ENCODE assay signal across 17 cellular contexts in the genomic region with DNA sequence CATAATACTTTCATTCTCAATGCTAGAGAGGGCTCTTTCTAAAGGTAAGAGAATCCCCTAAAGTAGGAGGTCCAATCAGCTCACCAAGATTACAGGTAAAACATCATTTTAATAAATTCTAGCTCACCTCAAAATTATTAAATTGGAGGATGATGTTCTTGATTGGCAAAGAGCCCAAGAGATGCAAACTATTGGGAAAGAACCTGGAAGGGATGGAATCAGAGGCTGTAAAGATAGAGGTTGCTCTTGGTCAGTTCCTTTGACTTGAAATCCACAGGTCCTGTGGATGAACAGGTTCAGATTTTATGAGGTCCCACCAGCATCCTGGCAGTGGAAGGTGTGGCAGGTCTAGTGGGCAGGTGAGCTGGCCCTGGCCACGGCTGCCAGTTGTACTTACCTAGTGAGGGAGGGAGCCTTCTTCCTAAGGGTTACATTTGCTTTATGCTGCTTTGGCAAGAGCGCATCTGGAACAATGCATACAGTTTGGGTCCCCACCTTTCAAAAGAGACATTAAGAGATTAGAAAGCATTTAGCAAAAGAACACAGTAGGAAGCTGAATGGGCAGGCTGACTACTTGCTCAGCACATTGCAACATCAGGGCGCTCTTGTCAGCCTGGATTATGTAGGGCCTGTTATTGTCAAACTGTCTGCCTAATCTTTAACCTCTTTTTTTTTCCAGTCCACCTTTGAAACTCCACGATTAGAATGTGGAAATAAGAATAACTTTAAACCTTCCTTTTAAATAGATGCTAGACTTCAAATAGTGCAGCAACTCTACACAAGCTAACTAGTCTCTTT.
A peak's percentile ranks its signal among the peaks of the same experiment; 100 is the strongest.
DNase-seq lines count a peak whose midpoint lies in the region; ATAC-seq, FAIRE-seq and TF ChIP-seq lines count a peak whose summit lies in the region.
"Had no signal": no experiment of that assay in that cellular context is flagged by ENCODE, and none has a peak within 500 bp of the region (broad histone marks: within the 10 kb centered on the region; RNA-seq: fewer than 3 reads in every experiment).

No MANE protein-coding gene starts in this region.

- dilution Hi-C loops in IMR-90 (cut with HindIII; ENCODE audit: low sequenced_read_pairs, unreplicated experiment), result no loop called here

- no peaks in the 10 kb centered on the region for H3K27me3 ChIP-seq in IMR-90 (ENCODE audit: control insufficient read depth, insufficient read depth, low read length)
- no peaks in the 10 kb centered on the region for H3K27me3 ChIP-seq in bronchial epithelial cell (ENCODE audit: control insufficient read depth, insufficient read depth, low read length)
- no peaks in the 10 kb centered on the region for H3K27me3 ChIP-seq in left lung

- H3K23ac ChIP-seq in IMR-90 (ENCODE audit: low read depth, low read length), result no peak overlapping the region

- POLR2A ChIA-PET in IMR-90 (lab: Charles Lee; ENCODE audit: unreplicated experiment), result no interaction called here

- no TSS peak for BruUV-seq in IMR-90 (replicated peaks; lab: Mats Ljungman, UMichigan)

- DNase-seq in AML-193 (lab: John Stamatoyannopoulos, UW) (peak; percentile 8 to 17), IMR-90 (peak; percentile 51), bronchial epithelial cell (ENCODE audit: low read depth) (peak; percentile 62), left lung (peak in 1 of 2 donors; percentile 42), ureter (ENCODE audit: low spot score) (no peak)
- no peak for DNase-seq in stimulated activated CD4-positive, alpha-beta T cell treated with anti-CD3 and anti-CD28 coated beads, Interleukin-15, amount 100 ng/mL, for 24 hours
- DNase-seq: activated CD4-positive, alpha-beta memory T cell treated with anti-CD3 and anti-CD28 coated beads for 36 hours; activated T-cell treated with anti-CD3 and anti-CD28 coated beads, Interleukin-2, amount 50 U/mL, for 72 hours; central memory CD4-positive, alpha-beta T cell; effector CD8-positive, alpha-beta T cell; NCI-H2029 treated with DMSO at 0.1 percent for 48 hours; occipital lobe had no signal

- no peak overlapping the region for H3K56ac ChIP-seq in IMR-90 (ENCODE audit: extremely low read depth, insufficient read depth, low read length)

- intact Hi-C loops in IMR-90 (cut with micrococcal nuclease), result loop anchor here (5.0 to 10.0 kb wide), 2 partner anchors 107 to 345 kb away; a partner anchor contains a TSS
- intact Hi-C loops in left lung (cut with DNase I), result no loop called here

- no peak overlapping the region for H2BK5ac ChIP-seq in IMR-90 (ENCODE audit: low read depth, low read length, poor library complexity, severe bottlenecking)

- no peak overlapping the region for H3K18ac ChIP-seq in IMR-90 (ENCODE audit: low read depth, low read length)

- no peak for FAIRE-seq in bronchial epithelial cell (lab: Jason Lieb, UNC)
- FAIRE-seq: frontal cortex had no signal

- TF ChIP-seq RAD21 in IMR-90 (IDR thresholded peaks at IDR 0.05; ENCODE audit: low read length), result no peak

- 0 out of 2 replicates have a peak overlapping the region, but pooled peaks have one; percentile 43 for H3K4ac ChIP-seq in IMR-90 (ENCODE audit: low read depth, low read length)

- no peak overlapping the region for H3K9ac ChIP-seq in IMR-90 (ENCODE audit: low read depth, low read length)

- no peak overlapping the region for H2BK15ac ChIP-seq in IMR-90 (ENCODE audit: low read depth, low read length)

- H2AK5ac ChIP-seq in IMR-90 (ENCODE audit: low read depth, low read length), result peak overlapping the region; percentile 49

- H4K91ac ChIP-seq in IMR-90 (ENCODE audit: insufficient read depth, low read depth, low read length), result peak overlapping the region; percentile 17; the same call in 1 of the 2 replicates

- no peaks in the 10 kb centered on the region for H3K36me3 ChIP-seq in IMR-90 (ENCODE audit: control insufficient read depth, insufficient read depth, low read length)
- no peaks in the 10 kb centered on the region for H3K36me3 ChIP-seq in bronchial epithelial cell (ENCODE audit: control insufficient read depth, insufficient read depth, low read length)
- no peaks in the 10 kb centered on the region for H3K36me3 ChIP-seq in left lung

- H3K9me1 ChIP-seq in IMR-90 (ENCODE audit: insufficient read depth, low read length), result peaks cover 20% of the 10 kb centered on the region

- H3K4me3 ChIP-seq in IMR-90 (ENCODE audit: insufficient read depth, low read depth, low read length) (no peak overlapping the region), bronchial epithelial cell (ENCODE audit: low read depth, low read length) (no peak overlapping the region), left lung (no peak overlapping the region)
- H3K4me3 ChIP-seq: skin epidermis had no signal

- H3K4me1 ChIP-seq in IMR-90 (ENCODE audit: control insufficient read depth, insufficient read depth, low read length) (peaks cover 23% of the 10 kb centered on the region), left lung (peaks cover 0 to 6% of the 10 kb centered on the region in 2 donors)

- H3K14ac ChIP-seq in IMR-90 (replicated peaks; ENCODE audit: low read depth, low read length), result no peak overlapping the region

- H2AFZ ChIP-seq in IMR-90 (replicated peaks; ENCODE audit: low read length, poor library complexity), result no peak overlapping the region

- no peak overlapping the region for H3K27ac ChIP-seq in IMR-90 (ENCODE audit: insufficient read depth, low read length)
- H3K27ac ChIP-seq in left lung, result no peak overlapping the region
- H3K27ac ChIP-seq: skin epidermis had no signal

- no peak overlapping the region for H2BK120ac ChIP-seq in IMR-90 (ENCODE audit: low read depth, low read length)

- in situ Hi-C loops in IMR-90 (cut with MboI; ENCODE audit: low sequenced_read_pairs), result loop anchor here (25.0 kb wide), 1 partner anchor 237 kb away; no protein-coding TSS in a partner anchor

- no peak overlapping the region for H2AK9ac ChIP-seq in IMR-90 (replicated peaks; ENCODE audit: low read depth, low read length, poor library complexity)

- H4K20me1 ChIP-seq in IMR-90 (ENCODE audit: insufficient read depth, low read length), result no peaks in the 10 kb centered on the region

- no peaks in the 10 kb centered on the region; a peak in 1 of 4 replicates for H3K79me1 ChIP-seq in IMR-90 (ENCODE audit: low read depth in 1 of 2, low read length in 2 of 2)

- ATAC-seq in IMR-90 (ENCODE audit: low read depth) (no peak), left lung (peak; percentile 47), GM21423 (IDR thresholded peaks at IDR 0.05; ENCODE audit: unreplicated experiment) (no peak), GM21737 (IDR thresholded peaks at IDR 0.05; ENCODE audit: unreplicated experiment) (no peak)
- ATAC-seq: activated naive CD4-positive, alpha-beta T cell treated with anti-CD3 and anti-CD28 coated beads, Interleukin-2, amount 50 U/mL, for 72 hours; activated T-cell treated with anti-CD3 and anti-CD28 coated beads, Interleukin-2, amount 50 U/mL, for 72 hours had no signal

- no peak for TF ChIP-seq POLR2A in IMR-90 (IDR thresholded peaks at IDR 0.05; ENCODE audit: low read depth, low read length)

- H2BK20ac ChIP-seq in IMR-90 (ENCODE audit: low read depth, low read length), result no peak overlapping the region

- TF ChIP-seq CTCF in IMR-90 (conservative IDR thresholded peaks at IDR 0.05; ENCODE audit: low read depth, low read length), result no peak
- no peak for TF ChIP-seq CTCF in bronchial epithelial cell (IDR thresholded peaks at IDR 0.05; ENCODE audit: insufficient read depth, low read length, severe bottlenecking)
- no peak for TF ChIP-seq CTCF in left lung (IDR thresholded peaks at IDR 0.05)

- no CpG with 5 or more reads among the region's 4 CpGs for WGBS in IMR-90 (ENCODE audit: extremely low coverage in 2 of 2, insufficient read length in 1 of 2), 2 experiments

- CTCF ChIA-PET in IMR-90 (lab: Yijun Ruan, JAX), result interaction anchor here (1.2 to 2.4 kb wide), 2 partner anchors 178 to 234 kb away, joined by 3 to 18 read pairs; no protein-coding TSS in a partner anchor

- no peak overlapping the region for H3K4me2 ChIP-seq in IMR-90 (ENCODE audit: low read depth, low read length)

- no peaks in the 10 kb centered on the region for H3K9me3 ChIP-seq in IMR-90 (ENCODE audit: control insufficient read depth, insufficient read depth, low read length)
- no peaks in the 10 kb centered on the region for H3K9me3 ChIP-seq in left lung

- H4K8ac ChIP-seq in IMR-90 (ENCODE audit: low read depth in 2 of 2, low read length in 2 of 2), result no peak overlapping the region

- H4K5ac ChIP-seq in IMR-90 (ENCODE audit: low read depth, low read length), result no peak overlapping the region

TF ChIP-seq in IMR-90, 13 proteins besides CTCF, POLR2A, EP300 and RAD21:
- no peak for TF ChIP-seq RFX5 (IDR thresholded peaks at IDR 0.05; ENCODE audit: low read depth, low read length)
- TF ChIP-seq CEBPB (IDR thresholded peaks at IDR 0.05; ENCODE audit: low read depth, low read length), result peak; percentile 83
- no peak for TF ChIP-seq MAFK (IDR thresholded peaks at IDR 0.05; ENCODE audit: low read depth, low read length)
- TF ChIP-seq FOS (IDR thresholded peaks at IDR 0.05; ENCODE audit: low read depth, low read length), result no peak
- TF ChIP-seq, protein P1, sequence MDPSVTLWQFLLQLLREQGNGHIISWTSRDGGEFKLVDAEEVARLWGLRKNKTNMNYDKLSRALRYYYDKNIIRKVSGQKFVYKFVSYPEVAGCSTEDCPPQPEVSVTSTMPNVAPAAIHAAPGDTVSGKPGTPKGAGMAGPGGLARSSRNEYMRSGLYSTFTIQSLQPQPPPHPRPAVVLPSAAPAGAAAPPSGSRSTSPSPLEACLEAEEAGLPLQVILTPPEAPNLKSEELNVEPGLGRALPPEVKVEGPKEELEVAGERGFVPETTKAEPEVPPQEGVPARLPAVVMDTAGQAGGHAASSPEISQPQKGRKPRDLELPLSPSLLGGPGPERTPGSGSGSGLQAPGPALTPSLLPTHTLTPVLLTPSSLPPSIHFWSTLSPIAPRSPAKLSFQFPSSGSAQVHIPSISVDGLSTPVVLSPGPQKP (IDR thresholded peaks at IDR 0.05; ENCODE audit: borderline replicate concordance, low read depth, low read length), result no peak
- TF ChIP-seq CHD1 (IDR thresholded peaks at IDR 0.05; ENCODE audit: low read depth, low read length), result no peak

Comparison
In these comparisons a context has a peak if more than half of its experiments do, and no peak if none do; other contexts are left out.
1. DNase-seq: peak in AML-193 (2 of 2), IMR-90 (single experiment) and bronchial epithelial cell (single experiment); none in ureter (single experiment) and stimulated activated CD4-positive, alpha-beta T cell treated with anti-CD3 and anti-CD28 coated beads, Interleukin-15, amount 100 ng/mL, for 24 hours (single experiment).